1 cellular context compared by ENCODE assay signal in the genomic region with DNA sequence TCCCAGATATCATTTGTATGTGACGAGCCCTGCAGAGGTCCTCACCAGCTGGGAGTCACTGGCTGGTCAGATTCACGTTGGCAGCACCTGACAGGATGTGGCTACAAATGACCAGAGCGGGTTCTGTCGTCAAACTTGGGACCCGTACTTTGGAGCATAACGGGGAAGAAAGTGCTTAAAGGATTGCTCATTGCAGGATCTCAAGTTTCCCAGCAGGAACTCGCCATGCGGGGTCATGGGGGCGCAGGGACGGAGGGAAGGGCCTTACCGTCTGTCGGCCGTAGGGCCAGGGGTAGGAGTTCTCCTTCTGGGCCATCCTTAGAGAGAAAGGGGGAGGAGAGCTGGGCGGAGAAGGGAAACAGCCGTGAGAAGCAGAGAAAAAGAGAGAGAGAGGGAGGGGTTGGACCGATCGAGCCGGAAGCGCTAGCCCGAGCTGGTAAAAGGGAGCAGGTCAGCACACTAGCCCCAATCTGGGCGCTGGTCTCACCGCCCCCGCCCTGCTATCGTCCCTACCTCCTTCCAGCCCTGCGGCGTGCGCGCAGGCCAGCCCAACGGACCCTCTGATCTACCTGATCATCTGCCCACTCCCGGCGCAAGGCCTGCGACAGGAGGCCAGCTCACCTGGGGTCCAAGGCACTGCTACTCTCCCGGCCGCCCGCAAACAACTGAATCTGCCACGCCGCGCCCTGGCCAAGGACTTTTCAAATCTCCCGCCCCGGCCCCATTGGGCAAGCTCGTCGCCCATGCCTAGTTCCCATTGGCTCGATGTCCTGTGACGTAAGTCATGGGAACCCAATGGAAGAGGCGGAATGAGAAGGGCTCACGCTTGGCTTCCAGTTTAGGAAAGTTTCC.
TF ChIP-seq lines count a peak whose summit lies in the region.

A gene (minus strand): TSS at position 667 of the 852 bp plus-strand sequence. CDS start 351 bp downstream, at position 316.

TF ChIP-seq in K562, 482 proteins besides CTCF, POLR2A, EP300 and RAD21 (continued from another document and continues in another):
- TF ChIP-seq, protein P1, sequence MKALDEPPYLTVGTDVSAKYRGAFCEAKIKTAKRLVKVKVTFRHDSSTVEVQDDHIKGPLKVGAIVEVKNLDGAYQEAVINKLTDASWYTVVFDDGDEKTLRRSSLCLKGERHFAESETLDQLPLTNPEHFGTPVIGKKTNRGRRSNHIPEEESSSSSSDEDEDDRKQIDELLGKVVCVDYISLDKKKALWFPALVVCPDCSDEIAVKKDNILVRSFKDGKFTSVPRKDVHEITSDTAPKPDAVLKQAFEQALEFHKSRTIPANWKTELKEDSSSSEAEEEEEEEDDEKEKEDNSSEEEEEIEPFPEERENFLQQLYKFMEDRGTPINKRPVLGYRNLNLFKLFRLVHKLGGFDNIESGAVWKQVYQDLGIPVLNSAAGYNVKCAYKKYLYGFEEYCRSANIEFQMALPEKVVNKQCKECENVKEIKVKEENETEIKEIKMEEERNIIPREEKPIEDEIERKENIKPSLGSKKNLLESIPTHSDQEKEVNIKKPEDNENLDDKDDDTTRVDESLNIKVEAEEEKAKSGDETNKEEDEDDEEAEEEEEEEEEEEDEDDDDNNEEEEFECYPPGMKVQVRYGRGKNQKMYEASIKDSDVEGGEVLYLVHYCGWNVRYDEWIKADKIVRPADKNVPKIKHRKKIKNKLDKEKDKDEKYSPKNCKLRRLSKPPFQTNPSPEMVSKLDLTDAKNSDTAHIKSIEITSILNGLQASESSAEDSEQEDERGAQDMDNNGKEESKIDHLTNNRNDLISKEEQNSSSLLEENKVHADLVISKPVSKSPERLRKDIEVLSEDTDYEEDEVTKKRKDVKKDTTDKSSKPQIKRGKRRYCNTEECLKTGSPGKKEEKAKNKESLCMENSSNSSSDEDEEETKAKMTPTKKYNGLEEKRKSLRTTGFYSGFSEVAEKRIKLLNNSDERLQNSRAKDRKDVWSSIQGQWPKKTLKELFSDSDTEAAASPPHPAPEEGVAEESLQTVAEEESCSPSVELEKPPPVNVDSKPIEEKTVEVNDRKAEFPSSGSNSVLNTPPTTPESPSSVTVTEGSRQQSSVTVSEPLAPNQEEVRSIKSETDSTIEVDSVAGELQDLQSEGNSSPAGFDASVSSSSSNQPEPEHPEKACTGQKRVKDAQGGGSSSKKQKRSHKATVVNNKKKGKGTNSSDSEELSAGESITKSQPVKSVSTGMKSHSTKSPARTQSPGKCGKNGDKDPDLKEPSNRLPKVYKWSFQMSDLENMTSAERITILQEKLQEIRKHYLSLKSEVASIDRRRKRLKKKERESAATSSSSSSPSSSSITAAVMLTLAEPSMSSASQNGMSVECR (CRISPR knock-in tag; IDR thresholded peaks at IDR 0.05): peak; percentile 96
- TF ChIP-seq TAF9B (IDR thresholded peaks at IDR 0.05; ENCODE audit: partially characterized antibody) (peak; percentile 74), ETV1 (tag; conservative IDR thresholded peaks at IDR 0.05; ENCODE audit: low read depth) (peak; percentile 48), CC2D1A (IDR thresholded peaks at IDR 0.05) (peak; percentile 69; the same call in 1 of the 2 replicates), ASH1L (IDR thresholded peaks at IDR 0.05; ENCODE audit: borderline replicate concordance, low read depth, partially characterized antibody) (peak; percentile 61), NBN (IDR thresholded peaks at IDR 0.05; ENCODE audit: low read depth) (0 out of 2 replicates have a peak, but pooled peaks have one; percentile 21), KAT7 (CRISPR knock-in tag; IDR thresholded peaks at IDR 0.05; ENCODE audit: borderline replicate concordance) (0 out of 2 replicates have a peak, but pooled peaks have one; percentile 74), CBX1 (IDR thresholded peaks at IDR 0.05; ENCODE audit: low read depth) (peak; percentile 56; the same call in 1 of the 2 replicates), EGR1 (conservative IDR thresholded peaks at IDR 0.05) (peak; percentile 86), GATAD2B (IDR thresholded peaks at IDR 0.05; ENCODE audit: borderline replicate concordance) (peak; percentile 50; the same call in 1 of the 2 replicates), TAF7 (tag; IDR thresholded peaks at IDR 0.05) (0 out of 2 replicates have a peak, but pooled peaks have one; percentile 15), TGIF2 (CRISPR knock-in tag; IDR thresholded peaks at IDR 0.05) (0 out of 2 replicates have a peak, but pooled peaks have one; percentile 44), RNF2 (IDR thresholded peaks at IDR 0.05) (0 out of 2 replicates have a peak, but pooled peaks have one; percentile 32), RBM15 (IDR thresholded peaks at IDR 0.05; ENCODE audit: insufficient read depth, low read length) (no peak), TBP (optimal IDR thresholded peaks at IDR 0.05; ENCODE audit: low read depth, low read length) (peak; percentile 87), RBFOX2 (IDR thresholded peaks at IDR 0.05; ENCODE audit: low read depth, low read length) (peak; percentile 99), PTBP1 (IDR thresholded peaks at IDR 0.05; ENCODE audit: low read depth, low read length) (0 out of 2 replicates have a peak, but pooled peaks have one; percentile 26), ATF1 (CRISPR knock-in tag; IDR thresholded peaks at IDR 0.05) (0 out of 2 replicates have a peak, but pooled peaks have one; percentile 23), ATF1 (tag; IDR thresholded peaks at IDR 0.05) (peak; percentile 94), POLR2AphosphoS2 (IDR thresholded peaks at IDR 0.05; ENCODE audit: low read length) (no peak), SREBF1 (IDR thresholded peaks at IDR 0.05; ENCODE audit: borderline replicate concordance, low read depth, low read length) (no peak), NRF1 (conservative IDR thresholded peaks at IDR 0.05 in 1 of 2, IDR thresholded peaks at IDR 0.05 in 1 of 2) (peak; percentile 29 to 49; a peak in 1 of 4 replicates), PHF21A (IDR thresholded peaks at IDR 0.05; ENCODE audit: borderline replicate concordance, low read depth) (peak; percentile 43; the same call in 1 of the 2 replicates), ZNF668 (CRISPR knock-in tag; IDR thresholded peaks at IDR 0.05) (no peak), BRD9 (IDR thresholded peaks at IDR 0.05; ENCODE audit: low read depth, partially characterized antibody) (no peak), RBBP5 (IDR thresholded peaks at IDR 0.05; ENCODE audit: borderline replicate concordance, insufficient read depth, low read length, poor library complexity, severe bottlenecking) (peak; percentile 25), MTA3 (IDR thresholded peaks at IDR 0.05; ENCODE audit: borderline replicate concordance) (peak; percentile 51; the same call in 1 of the 2 replicates), NR2C2 (CRISPR knock-in tag; IDR thresholded peaks at IDR 0.05) (no peak), NR2C2 (tag; IDR thresholded peaks at IDR 0.05) (peak; percentile 55; the same call in 1 of the 2 replicates)
- TF ChIP-seq, protein P2, sequence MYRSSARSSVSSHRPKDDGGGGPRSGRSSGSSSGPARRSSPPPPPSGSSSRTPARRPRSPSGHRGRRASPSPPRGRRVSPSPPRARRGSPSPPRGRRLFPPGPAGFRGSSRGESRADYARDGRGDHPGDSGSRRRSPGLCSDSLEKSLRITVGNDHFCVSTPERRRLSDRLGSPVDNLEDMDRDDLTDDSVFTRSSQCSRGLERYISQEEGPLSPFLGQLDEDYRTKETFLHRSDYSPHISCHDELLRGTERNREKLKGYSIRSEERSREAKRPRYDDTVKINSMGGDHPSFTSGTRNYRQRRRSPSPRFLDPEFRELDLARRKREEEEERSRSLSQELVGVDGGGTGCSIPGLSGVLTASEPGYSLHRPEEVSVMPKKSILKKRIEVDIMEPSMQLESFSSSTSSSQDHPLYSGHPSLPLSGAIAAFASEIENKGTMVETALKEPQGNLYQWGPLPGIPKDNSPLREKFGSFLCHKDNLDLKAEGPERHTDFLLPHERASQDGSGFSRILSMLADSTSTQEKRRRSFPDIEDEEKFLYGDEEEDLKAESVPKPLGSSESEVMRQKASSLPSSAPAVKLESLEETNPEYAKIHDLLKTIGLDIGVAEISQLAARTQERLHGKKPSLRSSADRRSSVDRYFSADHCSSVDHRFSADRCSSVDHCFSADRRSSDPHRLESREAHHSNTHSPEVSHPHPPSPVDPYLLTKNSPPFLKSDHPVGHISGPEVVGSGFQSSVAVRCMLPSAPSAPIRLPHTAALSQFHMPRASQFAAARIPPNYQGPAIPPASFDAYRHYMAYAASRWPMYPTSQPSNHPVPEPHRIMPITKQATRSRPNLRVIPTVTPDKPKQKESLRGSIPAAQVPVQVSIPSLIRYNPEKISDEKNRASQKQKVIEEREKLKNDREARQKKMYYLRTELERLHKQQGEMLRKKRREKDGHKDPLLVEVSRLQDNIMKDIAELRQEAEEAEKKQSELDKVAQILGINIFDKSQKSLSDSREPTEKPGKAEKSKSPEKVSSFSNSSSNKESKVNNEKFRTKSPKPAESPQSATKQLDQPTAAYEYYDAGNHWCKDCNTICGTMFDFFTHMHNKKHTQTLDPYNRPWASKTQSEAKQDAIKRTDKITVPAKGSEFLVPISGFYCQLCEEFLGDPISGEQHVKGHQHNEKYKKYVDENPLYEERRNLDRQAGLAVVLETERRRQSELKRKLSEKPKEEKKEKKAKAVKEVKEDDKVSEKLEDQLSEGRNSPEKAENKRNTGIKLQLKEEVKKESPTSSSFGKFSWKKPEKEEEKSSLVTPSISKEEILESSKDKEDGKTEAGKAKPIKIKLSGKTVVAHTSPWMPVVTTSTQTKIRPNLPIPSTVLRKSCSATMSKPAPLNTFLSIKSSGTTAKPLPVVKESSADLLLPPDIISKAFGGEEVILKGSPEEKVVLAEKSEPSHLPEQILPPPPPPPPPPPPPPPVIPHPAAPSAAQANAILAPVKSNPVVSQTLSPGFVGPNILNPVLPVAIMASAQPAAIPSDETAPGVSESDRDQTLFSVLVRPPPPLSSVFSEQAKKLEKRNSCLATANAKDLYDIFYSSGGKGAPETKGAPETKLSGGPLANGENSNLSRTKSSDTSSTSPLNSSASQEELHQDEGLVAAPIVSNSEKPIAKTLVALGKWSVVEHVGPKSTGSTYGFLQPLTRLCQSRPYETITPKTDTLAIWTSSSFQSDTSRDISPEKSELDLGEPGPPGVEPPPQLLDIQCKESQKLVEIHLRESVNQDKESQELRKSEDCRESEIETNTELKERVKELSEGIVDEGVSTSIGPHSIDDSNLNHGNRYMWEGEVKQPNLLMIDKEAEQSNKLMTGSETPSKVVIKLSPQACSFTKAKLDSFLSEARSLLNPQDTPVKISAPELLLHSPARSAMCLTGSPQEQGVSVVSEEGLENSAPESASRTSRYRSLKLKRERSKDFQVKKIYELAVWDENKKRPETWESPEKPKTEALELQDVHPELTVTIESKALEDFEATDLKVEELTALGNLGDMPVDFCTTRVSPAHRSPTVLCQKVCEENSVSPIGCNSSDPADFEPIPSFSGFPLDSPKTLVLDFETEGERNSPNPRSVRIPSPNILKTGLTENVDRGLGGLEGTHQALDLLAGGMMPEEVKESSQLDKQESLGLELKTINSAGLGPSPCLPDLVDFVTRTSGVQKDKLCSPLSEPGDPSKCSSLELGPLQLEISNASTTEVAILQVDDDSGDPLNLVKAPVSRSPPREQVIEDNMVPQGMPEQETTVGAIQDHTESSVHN (IDR thresholded peaks at IDR 0.05; ENCODE audit: borderline replicate concordance in 1 of 2, low read depth in 1 of 2): no peak
- TF ChIP-seq, protein P3, sequence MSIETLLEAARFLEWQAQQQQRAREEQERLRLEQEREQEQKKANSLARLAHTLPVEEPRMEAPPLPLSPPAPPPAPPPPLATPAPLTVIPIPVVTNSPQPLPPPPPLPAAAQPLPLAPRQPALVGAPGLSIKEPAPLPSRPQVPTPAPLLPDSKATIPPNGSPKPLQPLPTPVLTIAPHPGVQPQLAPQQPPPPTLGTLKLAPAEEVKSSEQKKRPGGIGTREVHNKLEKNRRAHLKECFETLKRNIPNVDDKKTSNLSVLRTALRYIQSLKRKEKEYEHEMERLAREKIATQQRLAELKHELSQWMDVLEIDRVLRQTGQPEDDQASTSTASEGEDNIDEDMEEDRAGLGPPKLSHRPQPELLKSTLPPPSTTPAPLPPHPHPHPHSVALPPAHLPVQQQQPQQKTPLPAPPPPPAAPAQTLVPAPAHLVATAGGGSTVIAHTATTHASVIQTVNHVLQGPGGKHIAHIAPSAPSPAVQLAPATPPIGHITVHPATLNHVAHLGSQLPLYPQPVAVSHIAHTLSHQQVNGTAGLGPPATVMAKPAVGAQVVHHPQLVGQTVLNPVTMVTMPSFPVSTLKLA (conservative IDR thresholded peaks at IDR 0.05): peak; percentile 76 to 94
- TF ChIP-seq, protein P4, sequence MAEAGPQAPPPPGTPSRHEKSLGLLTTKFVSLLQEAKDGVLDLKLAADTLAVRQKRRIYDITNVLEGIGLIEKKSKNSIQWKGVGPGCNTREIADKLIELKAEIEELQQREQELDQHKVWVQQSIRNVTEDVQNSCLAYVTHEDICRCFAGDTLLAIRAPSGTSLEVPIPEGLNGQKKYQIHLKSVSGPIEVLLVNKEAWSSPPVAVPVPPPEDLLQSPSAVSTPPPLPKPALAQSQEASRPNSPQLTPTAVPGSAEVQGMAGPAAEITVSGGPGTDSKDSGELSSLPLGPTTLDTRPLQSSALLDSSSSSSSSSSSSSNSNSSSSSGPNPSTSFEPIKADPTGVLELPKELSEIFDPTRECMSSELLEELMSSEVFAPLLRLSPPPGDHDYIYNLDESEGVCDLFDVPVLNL (CRISPR knock-in tag; IDR thresholded peaks at IDR 0.05; ENCODE audit: low read depth): peak; percentile 100
- TF ChIP-seq, protein P5, sequence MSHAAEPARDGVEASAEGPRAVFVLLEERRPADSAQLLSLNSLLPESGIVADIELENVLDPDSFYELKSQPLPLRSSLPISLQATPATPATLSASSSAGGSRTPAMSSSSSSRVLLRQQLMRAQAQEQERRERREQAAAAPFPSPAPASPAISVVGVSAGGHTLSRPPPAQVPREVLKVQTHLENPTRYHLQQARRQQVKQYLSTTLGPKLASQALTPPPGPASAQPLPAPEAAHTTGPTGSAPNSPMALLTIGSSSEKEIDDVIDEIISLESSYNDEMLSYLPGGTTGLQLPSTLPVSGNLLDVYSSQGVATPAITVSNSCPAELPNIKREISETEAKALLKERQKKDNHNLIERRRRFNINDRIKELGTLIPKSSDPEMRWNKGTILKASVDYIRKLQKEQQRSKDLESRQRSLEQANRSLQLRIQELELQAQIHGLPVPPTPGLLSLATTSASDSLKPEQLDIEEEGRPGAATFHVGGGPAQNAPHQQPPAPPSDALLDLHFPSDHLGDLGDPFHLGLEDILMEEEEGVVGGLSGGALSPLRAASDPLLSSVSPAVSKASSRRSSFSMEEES (CRISPR knock-in tag; IDR thresholded peaks at IDR 0.05): no peak
- TF ChIP-seq, protein P6, sequence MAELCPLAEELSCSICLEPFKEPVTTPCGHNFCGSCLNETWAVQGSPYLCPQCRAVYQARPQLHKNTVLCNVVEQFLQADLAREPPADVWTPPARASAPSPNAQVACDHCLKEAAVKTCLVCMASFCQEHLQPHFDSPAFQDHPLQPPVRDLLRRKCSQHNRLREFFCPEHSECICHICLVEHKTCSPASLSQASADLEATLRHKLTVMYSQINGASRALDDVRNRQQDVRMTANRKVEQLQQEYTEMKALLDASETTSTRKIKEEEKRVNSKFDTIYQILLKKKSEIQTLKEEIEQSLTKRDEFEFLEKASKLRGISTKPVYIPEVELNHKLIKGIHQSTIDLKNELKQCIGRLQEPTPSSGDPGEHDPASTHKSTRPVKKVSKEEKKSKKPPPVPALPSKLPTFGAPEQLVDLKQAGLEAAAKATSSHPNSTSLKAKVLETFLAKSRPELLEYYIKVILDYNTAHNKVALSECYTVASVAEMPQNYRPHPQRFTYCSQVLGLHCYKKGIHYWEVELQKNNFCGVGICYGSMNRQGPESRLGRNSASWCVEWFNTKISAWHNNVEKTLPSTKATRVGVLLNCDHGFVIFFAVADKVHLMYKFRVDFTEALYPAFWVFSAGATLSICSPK (IDR thresholded peaks at IDR 0.05; ENCODE audit: borderline replicate concordance): no peak
- TF ChIP-seq, protein P7, sequence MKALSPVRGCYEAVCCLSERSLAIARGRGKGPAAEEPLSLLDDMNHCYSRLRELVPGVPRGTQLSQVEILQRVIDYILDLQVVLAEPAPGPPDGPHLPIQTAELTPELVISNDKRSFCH (CRISPR knock-in tag; IDR thresholded peaks at IDR 0.05): no peak
- TF ChIP-seq, protein P7 (tag; IDR thresholded peaks at IDR 0.05): peak; percentile 60; the same call in 1 of the 2 replicates
